ENCODE assay signal across 21 cellular contexts in the genomic region with DNA sequence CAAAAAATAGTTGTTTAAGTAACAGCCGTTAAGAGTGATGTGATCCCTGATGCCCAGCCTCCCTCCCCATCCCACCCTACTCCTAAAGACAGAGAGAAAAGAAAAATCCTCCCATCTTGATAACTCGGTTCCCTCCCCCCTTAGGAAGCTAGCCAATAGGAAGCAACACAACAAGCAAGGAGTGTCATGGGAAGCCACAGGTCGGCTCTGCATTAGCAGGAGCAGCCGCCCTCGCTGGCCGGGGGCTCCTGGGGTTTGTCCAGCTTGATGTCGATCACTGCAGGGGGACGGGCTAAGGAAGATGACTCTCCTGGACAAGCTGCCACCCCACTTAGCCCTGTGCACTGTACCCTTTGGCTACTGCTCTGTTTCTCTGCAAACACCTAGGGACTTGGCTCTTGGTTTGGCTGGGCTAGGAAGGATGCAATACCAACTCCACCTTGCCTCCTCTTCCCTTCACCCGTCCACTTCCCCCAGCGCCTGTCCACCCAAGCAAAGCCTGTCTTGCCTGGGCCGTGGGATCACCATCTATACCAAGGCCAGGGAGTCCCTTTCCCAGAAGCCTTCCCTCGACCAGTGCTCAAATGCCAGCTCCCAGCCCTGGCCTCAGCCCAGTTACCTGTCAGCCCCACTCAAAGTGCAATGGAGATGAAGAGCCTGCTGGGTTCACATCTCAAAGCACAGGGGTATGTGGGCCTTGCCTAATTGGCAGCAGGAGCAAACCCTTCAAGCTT. TPM values are rescaled to one million over a fixed set of nuclear protein-coding genes. Genes with fewer than 3 reads are reported as not detected.
DNase-seq lines count a peak whose midpoint lies in the region; ATAC-seq and TF ChIP-seq lines count a peak whose summit lies in the region.
"Had no signal": no experiment of that assay in that cellular context is flagged by ENCODE, and none has a peak within 500 bp of the region (broad histone marks: within the 10 kb centered on the region; RNA-seq: fewer than 3 reads in every experiment).

No MANE protein-coding gene starts in this region.

- intact Hi-C loops in HCT116 (cut with micrococcal nuclease) = no loop called here
- intact Hi-C loops in esophagus muscularis mucosa (cut with DNase I) = no loop called here

- no peaks in the 10 kb centered on the region for H4K20me1 ChIP-seq in HCT116 (ENCODE audit: insufficient read depth)

- H3K79me2 ChIP-seq in HCT116 (ENCODE audit: insufficient read depth, low read length) = no peaks in the 10 kb centered on the region

- no peaks in the 10 kb centered on the region for H3K4me1 ChIP-seq in HCT116 (ENCODE audit: control insufficient read depth in 1 of 2, insufficient read depth in 2 of 2, low read length in 2 of 2)
- H3K4me1 ChIP-seq in esophagus muscularis mucosa = peaks cover 0 to 4% (median 0%) of the 10 kb centered on the region in 4 donors
- H3K4me1 ChIP-seq: gastrocnemius medialis, vagina had no signal

- TF ChIP-seq CTCF in HCT116 (IDR thresholded peaks at IDR 0.05 in 2 of 3, conservative IDR thresholded peaks at IDR 0.05 in 1 of 3; ENCODE audit: borderline replicate concordance in 1 of 3, insufficient read depth in 1 of 3, low read depth in 2 of 3, low read length in 2 of 3) (no peak), esophagus muscularis mucosa (IDR thresholded peaks at IDR 0.05) (no peak)

- H3K9me3 ChIP-seq in HCT116 (ENCODE audit: control insufficient read depth in 1 of 2, insufficient read depth in 1 of 2, low read depth in 1 of 2, low read length in 2 of 2) (no peaks in the 10 kb centered on the region), esophagus muscularis mucosa (no peaks in the 10 kb centered on the region)
- H3K9me3 ChIP-seq: gastrocnemius medialis, SK-N-SH, vagina had no signal

- H3K27ac ChIP-seq in HCT116 (ENCODE audit: low read depth, low read length) (no peak overlapping the region), esophagus muscularis mucosa (replicated peaks in 1 of 4) (no peak overlapping the region)
- H3K27ac ChIP-seq: gastrocnemius medialis, vagina, WERI-Rb-1 had no signal

- peak; percentile 24 for DNase-seq in Daoy (ENCODE audit: low read depth)
- no peak for DNase-seq in HCT116 (ENCODE audit: low read depth, low spot score)
- DNase-seq in esophagus muscularis mucosa (ENCODE audit: extremely low spot score) = peak; percentile 83
- DNase-seq in iPS-NIHi7 (ENCODE audit: extremely low spot score) = peak; percentile 71
- DNase-seq: activated CD4-positive, alpha-beta T cell treated with anti-CD3 and anti-CD28 coated beads, Interleukin-2, amount 50 U/mL, for 1 hour; activated naive CD8-positive, alpha-beta T cell treated with anti-CD3 and anti-CD28 coated beads for 36 hours; CD4-positive, alpha-beta T cell; DMS153; effector CD4-positive, alpha-beta T cell; gastrocnemius medialis; Kasumi-1; NCI-H1092; NCI-H2029; NK-92 treated with Interleukin-12 subunit alpha and Interleukin-12 subunit beta, amount 100 ng/mL, for 24 hours; SK-N-SH; WERI-Rb-1 had no signal

- H3K36me3 ChIP-seq in HCT116 (ENCODE audit: control insufficient read depth in 1 of 2, insufficient read depth in 2 of 2, low read length in 2 of 2) = peaks cover 4 to 8% of the 10 kb centered on the region in 2 experiments; a peak in 3 of 4 replicates
- H3K36me3 ChIP-seq in esophagus muscularis mucosa = peaks cover 3 to 47% (median 24%) of the 10 kb centered on the region in 4 donors
- H3K36me3 ChIP-seq: WERI-Rb-1 had no signal

- H2AFZ ChIP-seq in HCT116 (ENCODE audit: low read depth, low read length, poor library complexity, severe bottlenecking) = no peak overlapping the region

- no peak for TF ChIP-seq RAD21 in HCT116 (IDR thresholded peaks at IDR 0.05; ENCODE audit: low read depth)

- WGBS in esophagus muscularis mucosa = 77% methylated on average over 12 of the region's 12 CpGs

- ATAC-seq in HCT116 (peak; percentile 65), HG03039 (IDR thresholded peaks at IDR 0.05; ENCODE audit: unreplicated experiment) (no peak), HG02852 (IDR thresholded peaks at IDR 0.05; ENCODE audit: unreplicated experiment) (no peak), GM18870 (IDR thresholded peaks at IDR 0.05; ENCODE audit: unreplicated experiment) (no peak)
- ATAC-seq: gastrocnemius medialis, left lobe of liver had no signal

- H3K27me3 ChIP-seq in HCT116 (ENCODE audit: insufficient read depth, low read length) = no peaks in the 10 kb centered on the region
- H3K27me3 ChIP-seq in esophagus muscularis mucosa = no peaks in the 10 kb centered on the region
- H3K27me3 ChIP-seq: gastrocnemius medialis, vagina had no signal

- CTCF ChIA-PET in HCT116 (lab: Charles Lee) = no interaction called here

- RAD21 ChIA-PET in HCT116 (lab: Charles Lee; ENCODE audit: low non-redundant PET in 1 of 2, low total read pairs in 2 of 2, uncharacterized antibody in 2 of 2, unreplicated experiment in 2 of 2) = no interaction called here

- H3K4me3 ChIP-seq in HCT116 (replicated peaks in 1 of 2; ENCODE audit: low read depth in 1 of 2, low read length in 2 of 2) (no peak overlapping the region), esophagus muscularis mucosa (no peak overlapping the region)
- H3K4me3 ChIP-seq: gastrocnemius medialis, vagina had no signal

- TF ChIP-seq POLR2A in HCT116 (IDR thresholded peaks at IDR 0.05; ENCODE audit: borderline replicate concordance, extremely low read depth, insufficient read depth, insufficient read length) = no peak
- no peak for TF ChIP-seq POLR2A in esophagus muscularis mucosa (IDR thresholded peaks at IDR 0.05; ENCODE audit: low read depth)

- H3K9ac ChIP-seq in HCT116 (ENCODE audit: low read length) = no peak overlapping the region
- H3K9ac ChIP-seq: SK-N-SH had no signal

- no TSS peak for BruUV-seq in HCT116 (replicated peaks; lab: Mats Ljungman, UMichigan)

- no peaks in the 10 kb centered on the region for H3K9me2 ChIP-seq in HCT116 (ENCODE audit: insufficient read depth)
- H3K9me2 ChIP-seq: SK-N-SH had no signal

- POLR2A ChIA-PET in HCT116 (lab: Charles Lee) = interaction anchor here (0.7 kb wide), 1 partner anchor 231 kb away, joined by 4 read pairs; no protein-coding TSS in a partner anchor

- TF ChIP-seq EP300 in esophagus muscularis mucosa (IDR thresholded peaks at IDR 0.05) = no peak

- H3K4me2 ChIP-seq in HCT116 (ENCODE audit: low read length) = no peak overlapping the region
- H3K4me2 ChIP-seq: SK-N-SH had no signal

TF ChIP-seq in HCT116, 20 proteins besides CTCF, POLR2A, EP300 and RAD21:
- TF ChIP-seq, protein P1, sequence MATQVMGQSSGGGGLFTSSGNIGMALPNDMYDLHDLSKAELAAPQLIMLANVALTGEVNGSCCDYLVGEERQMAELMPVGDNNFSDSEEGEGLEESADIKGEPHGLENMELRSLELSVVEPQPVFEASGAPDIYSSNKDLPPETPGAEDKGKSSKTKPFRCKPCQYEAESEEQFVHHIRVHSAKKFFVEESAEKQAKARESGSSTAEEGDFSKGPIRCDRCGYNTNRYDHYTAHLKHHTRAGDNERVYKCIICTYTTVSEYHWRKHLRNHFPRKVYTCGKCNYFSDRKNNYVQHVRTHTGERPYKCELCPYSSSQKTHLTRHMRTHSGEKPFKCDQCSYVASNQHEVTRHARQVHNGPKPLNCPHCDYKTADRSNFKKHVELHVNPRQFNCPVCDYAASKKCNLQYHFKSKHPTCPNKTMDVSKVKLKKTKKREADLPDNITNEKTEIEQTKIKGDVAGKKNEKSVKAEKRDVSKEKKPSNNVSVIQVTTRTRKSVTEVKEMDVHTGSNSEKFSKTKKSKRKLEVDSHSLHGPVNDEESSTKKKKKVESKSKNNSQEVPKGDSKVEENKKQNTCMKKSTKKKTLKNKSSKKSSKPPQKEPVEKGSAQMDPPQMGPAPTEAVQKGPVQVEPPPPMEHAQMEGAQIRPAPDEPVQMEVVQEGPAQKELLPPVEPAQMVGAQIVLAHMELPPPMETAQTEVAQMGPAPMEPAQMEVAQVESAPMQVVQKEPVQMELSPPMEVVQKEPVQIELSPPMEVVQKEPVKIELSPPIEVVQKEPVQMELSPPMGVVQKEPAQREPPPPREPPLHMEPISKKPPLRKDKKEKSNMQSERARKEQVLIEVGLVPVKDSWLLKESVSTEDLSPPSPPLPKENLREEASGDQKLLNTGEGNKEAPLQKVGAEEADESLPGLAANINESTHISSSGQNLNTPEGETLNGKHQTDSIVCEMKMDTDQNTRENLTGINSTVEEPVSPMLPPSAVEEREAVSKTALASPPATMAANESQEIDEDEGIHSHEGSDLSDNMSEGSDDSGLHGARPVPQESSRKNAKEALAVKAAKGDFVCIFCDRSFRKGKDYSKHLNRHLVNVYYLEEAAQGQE (IDR thresholded peaks at IDR 0.05; ENCODE audit: low read depth) = no peak
- TF ChIP-seq EZH2phosphoT487 (IDR thresholded peaks at IDR 0.05; ENCODE audit: borderline replicate concordance) = no peak

RNA-seq across cellular contexts. Expression of gene SRPRB, which starts 23.1 kb away (rescaled TPM):
- 117 and 156 TPM in 2 replicates for total RNA-seq in Daoy (2014; rRNA removed; shearing (Covaris generic))
- total RNA-seq in HCT116 (2021; ENCODE audit: unreplicated experiment) (61.0 TPM), esophagus muscularis mucosa (10 to 100 TPM; 11.2 to 28.2 (median 18.5) TPM)
- 53.3 and 57.9 TPM in 2 replicates for polyA plus RNA-seq in HCT116 (2012)
